In genomic region chr5:166441-167372, GRCh38 we compare ENCODE assay signal across 26 cellular contexts. TPM values are rescaled to one million over a fixed set of nuclear protein-coding genes. Genes with fewer than 3 reads are reported as not detected.
DNase-seq lines count a peak whose midpoint lies in the region; ATAC-seq and TF ChIP-seq lines count a peak whose summit lies in the region.
"Had no signal": no experiment of that assay in that cellular context is flagged by ENCODE, and none has a peak within 500 bp of the region (broad histone marks: within the 10 kb centered on the region; RNA-seq: fewer than 3 reads in every experiment).

No MANE protein-coding gene starts in this region.

- no peaks in the 10 kb centered on the region for H3K36me3 Mint-ChIP-seq in activated T-cell treated with anti-CD3 and anti-CD28 coated beads, Interleukin-2, amount 50 U/mL, for 24 hours (ENCODE audit: low read depth)
- no peaks in the 10 kb centered on the region for H3K36me3 Mint-ChIP-seq in glutamatergic neuron (ENCODE audit: unreplicated experiment)

- intact Hi-C loops in sciatic nerve (cut with DNase I): no loop called here

- no peak overlapping the region for H3K4me3 ChIP-seq in LNCaP clone FGC (ENCODE audit: low read depth, low read length)
- H3K4me3 ChIP-seq: A549, cardiac muscle cell, dorsolateral prefrontal cortex, left ventricle myocardium inferior, mucosa of descending colon, SK-N-MC, transverse colon had no signal

- no peak overlapping the region for H3K4me3 Mint-ChIP-seq in activated T-cell treated with anti-CD3 and anti-CD28 coated beads, Interleukin-2, amount 50 U/mL, for 24 hours
- H3K4me3 Mint-ChIP-seq in glutamatergic neuron (ENCODE audit: unreplicated experiment): no peak overlapping the region
- H3K4me3 Mint-ChIP-seq: B cell; stimulated activated naive CD8-positive, alpha-beta T cell treated with anti-CD3 and anti-CD28 coated beads, Interleukin-15, amount 100 ng/mL, for 72 hours; T-helper 17 cell had no signal

- H3K4me1 Mint-ChIP-seq in activated T-cell treated with anti-CD3 and anti-CD28 coated beads, Interleukin-2, amount 50 U/mL, for 24 hours (ENCODE audit: low read depth): no peaks in the 10 kb centered on the region
- peaks cover 4% of the 10 kb centered on the region for H3K4me1 Mint-ChIP-seq in glutamatergic neuron (ENCODE audit: low read depth, unreplicated experiment)
- H3K4me1 Mint-ChIP-seq: B cell; stimulated activated naive CD8-positive, alpha-beta T cell treated with anti-CD3 and anti-CD28 coated beads, Interleukin-15, amount 100 ng/mL, for 72 hours; T-helper 17 cell had no signal

- H3K27ac Mint-ChIP-seq in activated T-cell treated with anti-CD3 and anti-CD28 coated beads, Interleukin-2, amount 50 U/mL, for 24 hours: no peak overlapping the region
- H3K27ac Mint-ChIP-seq in glutamatergic neuron (ENCODE audit: unreplicated experiment): peak overlapping the region; percentile 38
- H3K27ac Mint-ChIP-seq: B cell; stimulated activated naive CD8-positive, alpha-beta T cell treated with anti-CD3 and anti-CD28 coated beads, Interleukin-15, amount 100 ng/mL, for 72 hours; T-helper 17 cell had no signal

- no peak for TF ChIP-seq CTCF in LNCaP clone FGC (IDR thresholded peaks at IDR 0.05; ENCODE audit: control insufficient read depth, extremely low read depth, insufficient read depth)
- no peak for TF ChIP-seq CTCF in glutamatergic neuron (IDR thresholded peaks at IDR 0.05; ENCODE audit: partially characterized antibody, unreplicated experiment)

- ATAC-seq in sciatic nerve (no peak), GM21528 (IDR thresholded peaks at IDR 0.05; ENCODE audit: low FRiP score, unreplicated experiment) (no peak)
- ATAC-seq: A549; mucosa of descending colon; stimulated activated naive CD8-positive, alpha-beta T cell treated with anti-CD3 and anti-CD28 coated beads, Interleukin-15, amount 100 ng/mL, for 72 hours; T-helper 17 cell had no signal

- DNase-seq in activated T-cell treated with anti-CD3 and anti-CD28 coated beads, Interleukin-2, amount 50 U/mL, for 1 hour: peak; percentile 8
- no peak for DNase-seq in activated T-cell treated with anti-CD3 and anti-CD28 coated beads, Interleukin-2, amount 50 U/mL, for 24 hours
- DNase-seq in LNCaP clone FGC (ENCODE audit: low read depth) (peak; percentile 71), glutamatergic neuron (peak; percentile 16), sciatic nerve (ENCODE audit: low spot score) (peak; percentile 45), NCI-H2196 treated with DMSO at 0.1 percent for 48 hours (lab: John Stamatoyannopoulos, UW; ENCODE audit: unreplicated experiment) (no peak), epidermal melanocyte (ENCODE audit: insufficient read length, low spot score) (no peak)
- DNase-seq: activated CD4-positive, alpha-beta T cell treated with anti-CD3 and anti-CD28 coated beads, Interleukin-2, amount 50 U/mL, for 4 hours; amygdala; DND-41; left ventricle myocardium inferior; mucosa of descending colon; NCI-H1105; NCI-H2029 treated with DMSO at 0.1 percent for 48 hours; NCI-H446; NK-92 treated with Interleukin-12 subunit alpha and Interleukin-12 subunit beta, amount 100 ng/mL, for 24 hours; stimulated activated CD4-positive, alpha-beta T cell treated with anti-CD3 and anti-CD28 coated beads, Interleukin-4, amount 100 ng/mL, for 4 hours; T-helper 17 cell; transverse colon had no signal

- H3K9me3 Mint-ChIP-seq in activated T-cell treated with anti-CD3 and anti-CD28 coated beads, Interleukin-2, amount 50 U/mL, for 24 hours: no peaks in the 10 kb centered on the region
- H3K9me3 Mint-ChIP-seq in glutamatergic neuron (ENCODE audit: unreplicated experiment): peaks cover 8% of the 10 kb centered on the region

- H3K27me3 Mint-ChIP-seq in activated T-cell treated with anti-CD3 and anti-CD28 coated beads, Interleukin-2, amount 50 U/mL, for 24 hours: no peaks in the 10 kb centered on the region
- peaks cover 7% of the 10 kb centered on the region for H3K27me3 Mint-ChIP-seq in glutamatergic neuron (ENCODE audit: unreplicated experiment)
- H3K27me3 Mint-ChIP-seq: B cell; stimulated activated naive CD8-positive, alpha-beta T cell treated with anti-CD3 and anti-CD28 coated beads, Interleukin-15, amount 100 ng/mL, for 72 hours had no signal

RNA-seq across cellular contexts. Expression of gene LRRC14B, which starts 24.6 kb away (rescaled TPM):
- total RNA-seq in glutamatergic neuron (ENCODE audit: unreplicated experiment) (not detected), sciatic nerve (not detected)
- total RNA-seq: B cell, mucosa of descending colon, T-helper 17 cell, transverse colon had no signal

RNA-seq across cellular contexts. Expression of gene CCDC127, which starts 51.2 kb away (rescaled TPM):
- total RNA-seq in glutamatergic neuron (ENCODE audit: unreplicated experiment) (11.9 TPM), sciatic nerve (9.0 TPM)

RNA-seq across cellular contexts. Expression of gene SDHA, which starts 51.4 kb away (rescaled TPM):
- total RNA-seq in glutamatergic neuron (ENCODE audit: unreplicated experiment) (81.3 TPM), sciatic nerve (105 TPM)

Comparison
In these comparisons a context has a peak if more than half of its experiments do, and no peak if none do; other contexts are left out.
1. DNase-seq: peak in activated T-cell treated with anti-CD3 and anti-CD28 coated beads, Interleukin-2, amount 50 U/mL, for 1 hour (single experiment), LNCaP clone FGC (single experiment), glutamatergic neuron (single experiment) and sciatic nerve (single experiment); none in activated T-cell treated with anti-CD3 and anti-CD28 coated beads, Interleukin-2, amount 50 U/mL, for 24 hours (single experiment), NCI-H2196 treated with DMSO at 0.1 percent for 48 hours (single experiment) and epidermal melanocyte (single experiment).